18 cellular contexts compared by ENCODE assay signal in the genomic region with DNA sequence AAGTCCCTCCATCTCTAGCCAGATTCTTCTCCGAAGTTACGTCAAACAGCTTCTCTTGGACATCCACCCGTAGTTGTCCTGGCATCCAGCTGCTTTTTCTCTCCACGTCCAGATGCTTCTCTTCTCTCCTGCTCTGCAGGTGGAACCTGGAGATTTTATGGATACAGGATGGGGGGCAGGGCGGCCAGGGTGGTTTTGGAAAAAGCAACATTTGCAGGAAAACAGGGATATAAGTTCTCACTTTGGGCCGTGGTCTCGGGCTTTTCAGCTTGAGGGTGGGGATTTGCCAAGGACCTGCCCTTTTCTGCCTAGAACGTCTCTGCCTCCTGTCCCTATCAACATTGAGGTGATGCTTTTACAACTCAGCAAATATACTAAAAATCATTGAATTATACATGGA.
DNase-seq lines count a peak whose midpoint lies in the region; ATAC-seq and TF ChIP-seq lines count a peak whose summit lies in the region.
"Had no signal": no experiment of that assay in that cellular context is flagged by ENCODE, and none has a peak within 500 bp of the region (broad histone marks: within the 10 kb centered on the region; RNA-seq: fewer than 3 reads in every experiment).

No MANE protein-coding gene starts in this region.

- H2BK12ac ChIP-seq in neuronal stem cell (ENCODE audit: low read length): no peak overlapping the region

- no peak overlapping the region for H3K23ac ChIP-seq in neuronal stem cell (ENCODE audit: low read depth, low read length, poor library complexity)

- H3K27ac ChIP-seq in HUES48 (ENCODE audit: low read depth, low read length): no peak overlapping the region
- H3K27ac ChIP-seq in OCI-LY1 (ENCODE audit: low read depth, low read length, poor library complexity, severe bottlenecking): no peak overlapping the region
- H3K27ac ChIP-seq in neuronal stem cell (replicated peaks; ENCODE audit: low read length): no peak overlapping the region
- H3K27ac ChIP-seq: BLaER1, HL-60 had no signal

- H3K9me3 ChIP-seq in HUES48 (ENCODE audit: control insufficient read depth, insufficient read depth, low read length) (peaks cover 14% of the 10 kb centered on the region), OCI-LY1 (ENCODE audit: low read length) (no peaks in the 10 kb centered on the region), neuronal stem cell (replicated peaks in 1 of 2; ENCODE audit: control insufficient read depth in 2 of 2, insufficient read depth in 1 of 2, low read depth in 1 of 2, low read length in 2 of 2) (no peaks in the 10 kb centered on the region)
- H3K9me3 ChIP-seq: BLaER1, HAP-1, SK-N-SH had no signal

- H2BK120ac ChIP-seq in neuronal stem cell (ENCODE audit: low read depth, low read length): no peak overlapping the region

- H3K36me3 ChIP-seq in HUES48 (ENCODE audit: control insufficient read depth, insufficient read depth, low read length) (no peaks in the 10 kb centered on the region), OCI-LY1 (ENCODE audit: insufficient read depth, low read length) (no peaks in the 10 kb centered on the region), neuronal stem cell (replicated peaks in 1 of 2; ENCODE audit: control insufficient read depth in 2 of 2, insufficient read depth in 2 of 2, low read length in 2 of 2) (no peaks in the 10 kb centered on the region)
- H3K36me3 ChIP-seq: BLaER1, HAP-1 had no signal

- H4K20me1 ChIP-seq in OCI-LY1 (ENCODE audit: insufficient read depth, low read length): no peaks in the 10 kb centered on the region
- H4K20me1 ChIP-seq: BLaER1 had no signal

- H3K27me3 Mint-ChIP-seq in glutamatergic neuron (ENCODE audit: unreplicated experiment): no peaks in the 10 kb centered on the region
- no peaks in the 10 kb centered on the region for H3K27me3 Mint-ChIP-seq in naive thymus-derived CD8-positive, alpha-beta T cell
- H3K27me3 Mint-ChIP-seq: CD4-positive, alpha-beta memory T cell had no signal

- H3K18ac ChIP-seq in neuronal stem cell (ENCODE audit: low read length): no peak overlapping the region

- no peak overlapping the region for H2BK5ac ChIP-seq in neuronal stem cell (ENCODE audit: low read length)

- H3K9me2 ChIP-seq in OCI-LY1 (ENCODE audit: low read depth, low read length): no peaks in the 10 kb centered on the region
- H3K9me2 ChIP-seq: SK-N-SH had no signal

- peaks cover 15% of the 10 kb centered on the region for H3K4me1 Mint-ChIP-seq in glutamatergic neuron (ENCODE audit: low read depth, unreplicated experiment)
- no peaks in the 10 kb centered on the region for H3K4me1 Mint-ChIP-seq in naive thymus-derived CD8-positive, alpha-beta T cell
- H3K4me1 Mint-ChIP-seq: CD4-positive, alpha-beta memory T cell had no signal

- H3K4me3 ChIP-seq in HUES48 (ENCODE audit: low read depth, low read length): peak overlapping the region; percentile 23; the same call in 1 of the 2 replicates
- H3K4me3 ChIP-seq in OCI-LY1 (ENCODE audit: low read depth, low read length, poor library complexity, severe bottlenecking): no peak overlapping the region
- H3K4me3 ChIP-seq in neuronal stem cell (ENCODE audit: low read length in 2 of 2): no peak overlapping the region
- H3K4me3 ChIP-seq: BLaER1, HAP-1 had no signal

- H3K4ac ChIP-seq in neuronal stem cell (ENCODE audit: low read length): no peak overlapping the region

- no peak overlapping the region for H2BK15ac ChIP-seq in neuronal stem cell (ENCODE audit: low read length)

- no peak overlapping the region for H4K8ac ChIP-seq in neuronal stem cell (ENCODE audit: low read depth, low read length)

- no peaks in the 10 kb centered on the region for H3F3A ChIP-seq in OCI-LY1 (ENCODE audit: insufficient read depth, low read length)

- no peak overlapping the region; the same call in 1 of the 2 replicates for H3K4me2 ChIP-seq in OCI-LY1 (ENCODE audit: low read length)
- no peak overlapping the region for H3K4me2 ChIP-seq in neuronal stem cell (ENCODE audit: insufficient read depth, low read length, poor library complexity, severe bottlenecking)
- H3K4me2 ChIP-seq: BLaER1, SK-N-SH had no signal

- no peak for DNase-seq in glutamatergic neuron
- DNase-seq in neuronal stem cell (ENCODE audit: low spot score): no peak
- DNase-seq in naive thymus-derived CD8-positive, alpha-beta T cell: no peak
- no peak for DNase-seq in left lobe of liver (ENCODE audit: low spot score)
- no peak for DNase-seq in stimulated activated CD8-positive, alpha-beta memory T cell treated with anti-CD3 and anti-CD28 coated beads, Interleukin-4, amount 100 ng/mL, for 48 hours
- no peak for DNase-seq in omental fat pad (ENCODE audit: low spot score)
- DNase-seq: Calu3; CD4-positive, alpha-beta memory T cell; MM.1S; NCI-H1436 treated with DMSO at 0.1 percent for 48 hours; NCI-H526 treated with DMSO at 0.1 percent for 48 hours; RPMI8226; SK-N-SH had no signal

- peak overlapping the region; percentile 82 for H3K27ac Mint-ChIP-seq in glutamatergic neuron (ENCODE audit: unreplicated experiment)
- H3K27ac Mint-ChIP-seq in naive thymus-derived CD8-positive, alpha-beta T cell: no peak overlapping the region
- H3K27ac Mint-ChIP-seq: CD4-positive, alpha-beta memory T cell had no signal

- TF ChIP-seq CTCF in OCI-LY1 (IDR thresholded peaks at IDR 0.05; ENCODE audit: low read length): no peak
- no peak for TF ChIP-seq CTCF in glutamatergic neuron (IDR thresholded peaks at IDR 0.05; ENCODE audit: partially characterized antibody, unreplicated experiment)
- no peak for TF ChIP-seq CTCF in omental fat pad (IDR thresholded peaks at IDR 0.05)

- peaks cover 1% of the 10 kb centered on the region for H3K79me1 ChIP-seq in neuronal stem cell (ENCODE audit: low read depth, low read length)

- peaks cover 5% of the 10 kb centered on the region for H3K36me3 Mint-ChIP-seq in glutamatergic neuron (ENCODE audit: unreplicated experiment)
- H3K36me3 Mint-ChIP-seq in naive thymus-derived CD8-positive, alpha-beta T cell: no peaks in the 10 kb centered on the region
- H3K36me3 Mint-ChIP-seq: CD4-positive, alpha-beta memory T cell had no signal

- no peaks in the 10 kb centered on the region for H3K9me3 Mint-ChIP-seq in glutamatergic neuron (ENCODE audit: unreplicated experiment)
- peaks cover 0 to 12% (median 3%) of the 10 kb centered on the region in 9 donors for H3K9me3 Mint-ChIP-seq in naive thymus-derived CD8-positive, alpha-beta T cell

- H2AFZ ChIP-seq in OCI-LY1 (ENCODE audit: low read length) (peak overlapping the region; percentile 22; the same call in 1 of the 2 replicates), neuronal stem cell (ENCODE audit: low read length) (peak overlapping the region; percentile 73)

- H3K4me1 ChIP-seq in HUES48 (ENCODE audit: control insufficient read depth, insufficient read depth, low read length) (peaks cover 28% of the 10 kb centered on the region), OCI-LY1 (ENCODE audit: insufficient read depth, low read length, severe bottlenecking) (peaks cover 12% of the 10 kb centered on the region), neuronal stem cell (ENCODE audit: control insufficient read depth in 2 of 2, insufficient read depth in 1 of 2, low read depth in 1 of 2, low read length in 2 of 2) (peaks cover 0 to 7% of the 10 kb centered on the region in 2 donors)
- H3K4me1 ChIP-seq: BLaER1, HAP-1 had no signal

- no peaks in the 10 kb centered on the region for H3K79me2 ChIP-seq in OCI-LY1 (ENCODE audit: insufficient read depth, low read length)

- H3K27me3 ChIP-seq in HUES48 (ENCODE audit: control insufficient read depth, insufficient read depth, low read length) (no peaks in the 10 kb centered on the region), OCI-LY1 (ENCODE audit: insufficient read depth, low read length) (no peaks in the 10 kb centered on the region), neuronal stem cell (ENCODE audit: control insufficient read depth in 3 of 3, insufficient read depth in 3 of 3, low read depth in 1 of 3, low read length in 3 of 3) (no peaks in the 10 kb centered on the region)
- H3K27me3 ChIP-seq: BLaER1 had no signal

- POLR2A ChIA-PET in naive thymus-derived CD8-positive, alpha-beta T cell (lab: Charles Lee): no interaction called here

- H2AK5ac ChIP-seq in neuronal stem cell (ENCODE audit: low read depth, low read length): no peak overlapping the region

- peak overlapping the region; percentile 62 for H3K4me3 Mint-ChIP-seq in glutamatergic neuron (ENCODE audit: unreplicated experiment)
- H3K4me3 Mint-ChIP-seq in naive thymus-derived CD8-positive, alpha-beta T cell: no peak overlapping the region
- H3K4me3 Mint-ChIP-seq: CD4-positive, alpha-beta memory T cell had no signal

- WGBS in neuronal stem cell (ENCODE audit: extremely low coverage in 2 of 2, insufficient read length in 2 of 2, insufficient replicate concordance in 1 of 2), 2 donors: no CpG with 5 or more reads among the region's 8 CpGs

- ATAC-seq in naive thymus-derived CD8-positive, alpha-beta T cell: no peak
- ATAC-seq in left lobe of liver (no peak), omental fat pad (ENCODE audit: low FRiP score) (no peak)

- no peak overlapping the region for H3K14ac ChIP-seq in neuronal stem cell (ENCODE audit: low read length)

- no peak overlapping the region for H3K9ac ChIP-seq in HUES48 (ENCODE audit: low read depth, low read length)
- no peak overlapping the region for H3K9ac ChIP-seq in OCI-LY1 (ENCODE audit: low read length)
- H3K9ac ChIP-seq in neuronal stem cell (ENCODE audit: low read depth, low read length, poor library complexity): no peak overlapping the region
- H3K9ac ChIP-seq: BLaER1, SK-N-SH had no signal

- no peak overlapping the region for H4K91ac ChIP-seq in neuronal stem cell (ENCODE audit: low read depth, low read length, poor library complexity)
